In genomic region chr2:161964070-161964645, GRCh38 we compare ENCODE assay signal across 15 cellular contexts.
A peak's percentile ranks its signal among the peaks of the same experiment; 100 is the strongest.
DNase-seq lines count a peak whose midpoint lies in the region; ATAC-seq and TF ChIP-seq lines count a peak whose summit lies in the region.
"Had no signal": no experiment of that assay in that cellular context is flagged by ENCODE, and none has a peak within 500 bp of the region (broad histone marks: within the 10 kb centered on the region; RNA-seq: fewer than 3 reads in every experiment).

No MANE protein-coding gene starts in this region.

- peaks cover 23% of the 10 kb centered on the region for H3K9me3 Mint-ChIP-seq in activated CD4-positive, alpha-beta T cell treated with anti-CD3 and anti-CD28 coated beads, Interleukin-2, amount 10 ng/mL, durations not matched to agents 7 days and 5 days
- H3K9me3 Mint-ChIP-seq in natural killer cell treated with Interleukin-12 subunit alpha and Interleukin-12 subunit beta and Interleukin-15 and Interleukin-18, amount 100 ng/mL, for 72 hours: peaks cover 2% of the 10 kb centered on the region
- peaks cover 0 to 2% of the 10 kb centered on the region in 2 donors for H3K9me3 Mint-ChIP-seq in natural killer cell
- H3K9me3 Mint-ChIP-seq in activated naive CD8-positive, alpha-beta T cell treated with anti-CD3 and anti-CD28 coated beads for 36 hours: peaks cover 5% of the 10 kb centered on the region
- H3K9me3 Mint-ChIP-seq in neural progenitor cell: no peaks in the 10 kb centered on the region
- H3K9me3 Mint-ChIP-seq: CD4-positive, alpha-beta T cell had no signal

- H3K27ac Mint-ChIP-seq in activated CD4-positive, alpha-beta T cell treated with anti-CD3 and anti-CD28 coated beads, Interleukin-2, amount 10 ng/mL, durations not matched to agents 7 days and 5 days: peak overlapping the region; percentile 25
- H3K27ac Mint-ChIP-seq in natural killer cell treated with Interleukin-12 subunit alpha and Interleukin-12 subunit beta and Interleukin-15 and Interleukin-18, amount 100 ng/mL, for 72 hours: peak overlapping the region; percentile 93 to 96
- H3K27ac Mint-ChIP-seq in natural killer cell (no peak overlapping the region), neural progenitor cell (no peak overlapping the region)
- peak overlapping the region; percentile 87 for H3K27ac Mint-ChIP-seq in activated naive CD8-positive, alpha-beta T cell treated with anti-CD3 and anti-CD28 coated beads for 36 hours
- H3K27ac Mint-ChIP-seq: CD4-positive, alpha-beta T cell had no signal

- peak in 1 of 2 donors; percentile 50 for ATAC-seq in natural killer cell treated with Interleukin-12 subunit alpha and Interleukin-12 subunit beta and Interleukin-15 and Interleukin-18, amount 100 ng/mL, for 72 hours
- ATAC-seq in natural killer cell: no peak
- ATAC-seq in HG03354 (IDR thresholded peaks at IDR 0.05; ENCODE audit: poor library complexity, severe bottlenecking, unreplicated experiment): no peak
- ATAC-seq: K562 had no signal

- POLR2A ChIA-PET in activated CD4-positive, alpha-beta T cell treated with anti-CD3 and anti-CD28 coated beads, Interleukin-2, amount 10 ng/mL, durations not matched to agents 7 days and 5 days (lab: Charles Lee): interaction anchor here (1.1 kb wide), 1 partner anchor 11 kb away, joined by 4 read pairs; no protein-coding TSS in a partner anchor

- no peak for DNase-seq in activated CD4-positive, alpha-beta T cell treated with anti-CD3 and anti-CD28 coated beads, Interleukin-2, amount 10 ng/mL, durations not matched to agents 7 days and 5 days
- no peak for DNase-seq in activated CD4-positive, alpha-beta T cell treated with anti-CD3 and anti-CD28 coated beads for 48 hours
- DNase-seq in natural killer cell treated with Interleukin-12 subunit alpha and Interleukin-12 subunit beta and Interleukin-15 and Interleukin-18, amount 100 ng/mL, for 72 hours (ENCODE audit: low spot score): no peak
- DNase-seq in natural killer cell (no peak), neural progenitor cell (ENCODE audit: low spot score) (no peak)
- no peak for DNase-seq in activated naive CD8-positive, alpha-beta T cell treated with anti-CD3 and anti-CD28 coated beads for 36 hours
- DNase-seq: Caco-2; CD4-positive, alpha-beta T cell; NCI-H1105 treated with DMSO at 0.1 percent for 48 hours; NCI-H1694 treated with DMSO at 0.1 percent for 48 hours; NCI-H2107; NCI-H510A; NCI-H774 had no signal

- H3K36me3 ChIP-seq in neural progenitor cell: no peaks in the 10 kb centered on the region

- peaks cover 41% of the 10 kb centered on the region for H3K4me1 Mint-ChIP-seq in activated CD4-positive, alpha-beta T cell treated with anti-CD3 and anti-CD28 coated beads, Interleukin-2, amount 10 ng/mL, durations not matched to agents 7 days and 5 days
- H3K4me1 Mint-ChIP-seq in natural killer cell treated with Interleukin-12 subunit alpha and Interleukin-12 subunit beta and Interleukin-15 and Interleukin-18, amount 100 ng/mL, for 72 hours (ENCODE audit: low read depth in 2 of 2): peaks cover 41 to 46% of the 10 kb centered on the region in 2 donors
- no peaks in the 10 kb centered on the region for H3K4me1 Mint-ChIP-seq in natural killer cell
- peaks cover 33% of the 10 kb centered on the region for H3K4me1 Mint-ChIP-seq in activated naive CD8-positive, alpha-beta T cell treated with anti-CD3 and anti-CD28 coated beads for 36 hours
- no peaks in the 10 kb centered on the region for H3K4me1 Mint-ChIP-seq in neural progenitor cell

- H3K9me3 ChIP-seq in neural progenitor cell (ENCODE audit: low read depth): no peaks in the 10 kb centered on the region
- H3K9me3 ChIP-seq: Caco-2 had no signal

- no peaks in the 10 kb centered on the region for H3F3A ChIP-seq in neural progenitor cell (ENCODE audit: low read depth)

- no peak overlapping the region for H3K9ac ChIP-seq in neural progenitor cell

- TF ChIP-seq CTCF in natural killer cell (IDR thresholded peaks at IDR 0.05) (no peak), neural progenitor cell (IDR thresholded peaks at IDR 0.05) (no peak)

- no peaks in the 10 kb centered on the region for H3K79me2 ChIP-seq in neural progenitor cell (ENCODE audit: low read depth)

- H3K27me3 Mint-ChIP-seq in activated CD4-positive, alpha-beta T cell treated with anti-CD3 and anti-CD28 coated beads, Interleukin-2, amount 10 ng/mL, durations not matched to agents 7 days and 5 days: no peaks in the 10 kb centered on the region
- H3K27me3 Mint-ChIP-seq in natural killer cell treated with Interleukin-12 subunit alpha and Interleukin-12 subunit beta and Interleukin-15 and Interleukin-18, amount 100 ng/mL, for 72 hours: no peaks in the 10 kb centered on the region
- H3K27me3 Mint-ChIP-seq in natural killer cell (ENCODE audit: low read depth in 2 of 2): no peaks in the 10 kb centered on the region
- H3K27me3 Mint-ChIP-seq in activated naive CD8-positive, alpha-beta T cell treated with anti-CD3 and anti-CD28 coated beads for 36 hours: no peaks in the 10 kb centered on the region
- no peaks in the 10 kb centered on the region for H3K27me3 Mint-ChIP-seq in neural progenitor cell (ENCODE audit: insufficient read depth, low read depth)
- H3K27me3 Mint-ChIP-seq: CD4-positive, alpha-beta T cell had no signal

- no peak overlapping the region for H3K4me2 ChIP-seq in neural progenitor cell

- no peaks in the 10 kb centered on the region for H4K20me1 ChIP-seq in neural progenitor cell (ENCODE audit: low read depth)

- peaks cover 44% of the 10 kb centered on the region for H3K36me3 Mint-ChIP-seq in activated CD4-positive, alpha-beta T cell treated with anti-CD3 and anti-CD28 coated beads, Interleukin-2, amount 10 ng/mL, durations not matched to agents 7 days and 5 days (ENCODE audit: low read depth)
- H3K36me3 Mint-ChIP-seq in natural killer cell treated with Interleukin-12 subunit alpha and Interleukin-12 subunit beta and Interleukin-15 and Interleukin-18, amount 100 ng/mL, for 72 hours: peaks cover 25% of the 10 kb centered on the region
- H3K36me3 Mint-ChIP-seq in natural killer cell (no peaks in the 10 kb centered on the region), neural progenitor cell (no peaks in the 10 kb centered on the region)
- peaks cover 22% of the 10 kb centered on the region for H3K36me3 Mint-ChIP-seq in activated naive CD8-positive, alpha-beta T cell treated with anti-CD3 and anti-CD28 coated beads for 36 hours

- intact Hi-C loops in natural killer cell (cut with micrococcal nuclease): no loop called here

- no peak overlapping the region for H2AFZ ChIP-seq in neural progenitor cell (replicated peaks)

- no peaks in the 10 kb centered on the region for H3K27me3 ChIP-seq in neural progenitor cell

- CTCF ChIA-PET in activated CD4-positive, alpha-beta T cell treated with anti-CD3 and anti-CD28 coated beads, Interleukin-2, amount 10 ng/mL, durations not matched to agents 7 days and 5 days (lab: Charles Lee): interaction anchor here (1.6 kb wide), 1 partner anchor 10 kb away, joined by 3 read pairs; no protein-coding TSS in a partner anchor

- H3K4me3 Mint-ChIP-seq in activated CD4-positive, alpha-beta T cell treated with anti-CD3 and anti-CD28 coated beads, Interleukin-2, amount 10 ng/mL, durations not matched to agents 7 days and 5 days: no peak overlapping the region
- H3K4me3 Mint-ChIP-seq in natural killer cell treated with Interleukin-12 subunit alpha and Interleukin-12 subunit beta and Interleukin-15 and Interleukin-18, amount 100 ng/mL, for 72 hours: peak overlapping the region; percentile 53
- H3K4me3 Mint-ChIP-seq in natural killer cell (no peak overlapping the region), neural progenitor cell (no peak overlapping the region)
- H3K4me3 Mint-ChIP-seq in activated naive CD8-positive, alpha-beta T cell treated with anti-CD3 and anti-CD28 coated beads for 36 hours: no peak overlapping the region
- H3K4me3 Mint-ChIP-seq: CD4-positive, alpha-beta T cell had no signal

- H3K27ac ChIP-seq in neural progenitor cell: no peak overlapping the region

- H3K4me3 ChIP-seq in neural progenitor cell: no peak overlapping the region
- H3K4me3 ChIP-seq: K562 had no signal

- no peaks in the 10 kb centered on the region for H3K4me1 ChIP-seq in neural progenitor cell
- H3K4me1 ChIP-seq: Caco-2 had no signal

Comparison
In these comparisons a context has a peak if more than half of its experiments do, and no peak if none do; other contexts are left out.
1. H3K27ac Mint-ChIP-seq: peak in activated CD4-positive, alpha-beta T cell treated with anti-CD3 and anti-CD28 coated beads, Interleukin-2, amount 10 ng/mL, durations not matched to agents 7 days and 5 days (single experiment), natural killer cell treated with Interleukin-12 subunit alpha and Interleukin-12 subunit beta and Interleukin-15 and Interleukin-18, amount 100 ng/mL, for 72 hours (2 of 2) and activated naive CD8-positive, alpha-beta T cell treated with anti-CD3 and anti-CD28 coated beads for 36 hours (single experiment); none in natural killer cell (0 of 2) and neural progenitor cell (single experiment).